Comparison of ENCODE assay signal across 8 cellular contexts in genomic region chr16:30958164-30959083, GRCh38. TPM values are rescaled to one million over a fixed set of nuclear protein-coding genes. Genes with fewer than 3 reads are reported as not detected.
DNase-seq lines count a peak whose midpoint lies in the region; ATAC-seq and FAIRE-seq lines count a peak whose summit lies in the region.

No MANE protein-coding gene starts in this region.

- FAIRE-seq in urothelium cell line (lab: Jason Lieb, UNC), result no peak

- H3K27me3 ChIP-seq in endocrine pancreas (ENCODE audit: control insufficient read depth, insufficient read depth, low read length) (no peaks in the 10 kb centered on the region), mononuclear cell (ENCODE audit: insufficient read depth, low read length) (no peaks in the 10 kb centered on the region)

- ATAC-seq in HG03159 (IDR thresholded peaks at IDR 0.05; ENCODE audit: unreplicated experiment), result peak; percentile 24

- H3K9ac ChIP-seq in endocrine pancreas (ENCODE audit: control insufficient read depth, insufficient read depth, low read length), result peak overlapping the region; percentile 88

- H3K4me3 ChIP-seq in endocrine pancreas (ENCODE audit: control insufficient read depth, insufficient read depth, low read length) (peak overlapping the region; percentile 53), mononuclear cell (ENCODE audit: low read length) (peak overlapping the region; percentile 92)

- H3K36me3 ChIP-seq in endocrine pancreas (ENCODE audit: control insufficient read depth, insufficient read depth, low read length), result no peaks in the 10 kb centered on the region

- no peaks in the 10 kb centered on the region for H3K4me1 ChIP-seq in endocrine pancreas (ENCODE audit: control insufficient read depth, insufficient read depth, low read length)
- H3K4me1 ChIP-seq in mononuclear cell (ENCODE audit: insufficient read depth, low read length), result peaks cover 19% of the 10 kb centered on the region

- peak; percentile 56 for DNase-seq in CMK (ENCODE audit: low read depth)
- DNase-seq in GM19238 (ENCODE audit: insufficient read length, low spot score), result peak; percentile 81
- DNase-seq in SW480 (ENCODE audit: low spot score), result peak; percentile 51
- DNase-seq in urothelium cell line (ENCODE audit: low spot score), result peak; percentile 75
- no peak for DNase-seq in NOMO-1 treated with dmso at 0.1 percent for 144 hours (lab: John Stamatoyannopoulos, UW; ENCODE audit: unreplicated experiment)

- no peaks in the 10 kb centered on the region for H3K9me3 ChIP-seq in endocrine pancreas (ENCODE audit: control insufficient read depth, low read length)
- H3K9me3 ChIP-seq in mononuclear cell (ENCODE audit: low read depth, low read length), result no peaks in the 10 kb centered on the region

RNA-seq across cellular contexts. Expression of gene SETD1A, which starts 0.9 kb away (rescaled TPM):
- 16.1 TPM for total RNA-seq in mononuclear cell

RNA-seq across cellular contexts. Expression of gene ORAI3, which starts 9.6 kb away (rescaled TPM):
- total RNA-seq in mononuclear cell, result 11.3 TPM

RNA-seq across cellular contexts. Expression of gene HSD3B7, which starts 26.6 kb away (rescaled TPM):
- 0.73 TPM for total RNA-seq in mononuclear cell

RNA-seq across cellular contexts. Expression of gene FBXL19, which starts 35.1 kb away (rescaled TPM):
- total RNA-seq in mononuclear cell, result 5.4 TPM

RNA-seq across cellular contexts. Expression of gene STX1B, which starts 52.0 kb away (rescaled TPM):
- total RNA-seq in mononuclear cell, result 0.63 TPM
